In the genomic region with DNA sequence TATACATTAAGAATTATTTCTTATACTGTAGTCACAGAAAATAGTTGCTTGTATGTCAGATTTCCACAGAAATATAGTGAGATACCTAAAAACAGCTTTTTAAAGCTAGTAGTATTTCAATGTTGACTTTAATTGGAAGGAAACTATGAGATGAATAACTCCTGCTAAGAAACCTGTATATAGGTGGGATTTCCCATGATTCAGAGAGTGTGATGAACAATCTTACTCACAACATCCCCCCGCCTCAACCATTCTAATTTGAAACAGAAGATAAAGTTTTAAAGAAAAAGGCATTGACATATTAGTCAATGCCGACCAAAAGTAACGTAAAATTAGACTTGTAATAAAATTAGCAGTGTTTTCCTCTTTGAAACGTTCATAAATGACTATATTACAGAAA, we compare ENCODE assay signal across 1 cellular context.
TF ChIP-seq lines count a peak whose summit lies in the region.

No MANE protein-coding gene starts in this region.

TF ChIP-seq in K562, 482 proteins besides CTCF, POLR2A, EP300 and RAD21:
- TF ChIP-seq SP2 (IDR thresholded peaks at IDR 0.05; ENCODE audit: extremely low read depth, low read depth, low read length, poor library complexity, severe bottlenecking) (no peak), ZNF23 (CRISPR knock-in tag; IDR thresholded peaks at IDR 0.05) (no peak), EGR1 (conservative IDR thresholded peaks at IDR 0.05) (no peak), MBD2 (IDR thresholded peaks at IDR 0.05; ENCODE audit: borderline replicate concordance, low read depth) (no peak), MEF2A (IDR thresholded peaks at IDR 0.05; ENCODE audit: control insufficient read depth, low read depth, low read length) (no peak), DNMT1 (IDR thresholded peaks at IDR 0.05) (no peak), ZNF41 (CRISPR knock-in tag; conservative IDR thresholded peaks at IDR 0.05) (no peak), EWSR1 (IDR thresholded peaks at IDR 0.05; ENCODE audit: borderline replicate concordance, low read depth, partially characterized antibody) (no peak), RB1 (IDR thresholded peaks at IDR 0.05; ENCODE audit: low read depth) (no peak), TEAD1 (CRISPR knock-in tag; IDR thresholded peaks at IDR 0.05) (no peak)
- TF ChIP-seq, protein P1, sequence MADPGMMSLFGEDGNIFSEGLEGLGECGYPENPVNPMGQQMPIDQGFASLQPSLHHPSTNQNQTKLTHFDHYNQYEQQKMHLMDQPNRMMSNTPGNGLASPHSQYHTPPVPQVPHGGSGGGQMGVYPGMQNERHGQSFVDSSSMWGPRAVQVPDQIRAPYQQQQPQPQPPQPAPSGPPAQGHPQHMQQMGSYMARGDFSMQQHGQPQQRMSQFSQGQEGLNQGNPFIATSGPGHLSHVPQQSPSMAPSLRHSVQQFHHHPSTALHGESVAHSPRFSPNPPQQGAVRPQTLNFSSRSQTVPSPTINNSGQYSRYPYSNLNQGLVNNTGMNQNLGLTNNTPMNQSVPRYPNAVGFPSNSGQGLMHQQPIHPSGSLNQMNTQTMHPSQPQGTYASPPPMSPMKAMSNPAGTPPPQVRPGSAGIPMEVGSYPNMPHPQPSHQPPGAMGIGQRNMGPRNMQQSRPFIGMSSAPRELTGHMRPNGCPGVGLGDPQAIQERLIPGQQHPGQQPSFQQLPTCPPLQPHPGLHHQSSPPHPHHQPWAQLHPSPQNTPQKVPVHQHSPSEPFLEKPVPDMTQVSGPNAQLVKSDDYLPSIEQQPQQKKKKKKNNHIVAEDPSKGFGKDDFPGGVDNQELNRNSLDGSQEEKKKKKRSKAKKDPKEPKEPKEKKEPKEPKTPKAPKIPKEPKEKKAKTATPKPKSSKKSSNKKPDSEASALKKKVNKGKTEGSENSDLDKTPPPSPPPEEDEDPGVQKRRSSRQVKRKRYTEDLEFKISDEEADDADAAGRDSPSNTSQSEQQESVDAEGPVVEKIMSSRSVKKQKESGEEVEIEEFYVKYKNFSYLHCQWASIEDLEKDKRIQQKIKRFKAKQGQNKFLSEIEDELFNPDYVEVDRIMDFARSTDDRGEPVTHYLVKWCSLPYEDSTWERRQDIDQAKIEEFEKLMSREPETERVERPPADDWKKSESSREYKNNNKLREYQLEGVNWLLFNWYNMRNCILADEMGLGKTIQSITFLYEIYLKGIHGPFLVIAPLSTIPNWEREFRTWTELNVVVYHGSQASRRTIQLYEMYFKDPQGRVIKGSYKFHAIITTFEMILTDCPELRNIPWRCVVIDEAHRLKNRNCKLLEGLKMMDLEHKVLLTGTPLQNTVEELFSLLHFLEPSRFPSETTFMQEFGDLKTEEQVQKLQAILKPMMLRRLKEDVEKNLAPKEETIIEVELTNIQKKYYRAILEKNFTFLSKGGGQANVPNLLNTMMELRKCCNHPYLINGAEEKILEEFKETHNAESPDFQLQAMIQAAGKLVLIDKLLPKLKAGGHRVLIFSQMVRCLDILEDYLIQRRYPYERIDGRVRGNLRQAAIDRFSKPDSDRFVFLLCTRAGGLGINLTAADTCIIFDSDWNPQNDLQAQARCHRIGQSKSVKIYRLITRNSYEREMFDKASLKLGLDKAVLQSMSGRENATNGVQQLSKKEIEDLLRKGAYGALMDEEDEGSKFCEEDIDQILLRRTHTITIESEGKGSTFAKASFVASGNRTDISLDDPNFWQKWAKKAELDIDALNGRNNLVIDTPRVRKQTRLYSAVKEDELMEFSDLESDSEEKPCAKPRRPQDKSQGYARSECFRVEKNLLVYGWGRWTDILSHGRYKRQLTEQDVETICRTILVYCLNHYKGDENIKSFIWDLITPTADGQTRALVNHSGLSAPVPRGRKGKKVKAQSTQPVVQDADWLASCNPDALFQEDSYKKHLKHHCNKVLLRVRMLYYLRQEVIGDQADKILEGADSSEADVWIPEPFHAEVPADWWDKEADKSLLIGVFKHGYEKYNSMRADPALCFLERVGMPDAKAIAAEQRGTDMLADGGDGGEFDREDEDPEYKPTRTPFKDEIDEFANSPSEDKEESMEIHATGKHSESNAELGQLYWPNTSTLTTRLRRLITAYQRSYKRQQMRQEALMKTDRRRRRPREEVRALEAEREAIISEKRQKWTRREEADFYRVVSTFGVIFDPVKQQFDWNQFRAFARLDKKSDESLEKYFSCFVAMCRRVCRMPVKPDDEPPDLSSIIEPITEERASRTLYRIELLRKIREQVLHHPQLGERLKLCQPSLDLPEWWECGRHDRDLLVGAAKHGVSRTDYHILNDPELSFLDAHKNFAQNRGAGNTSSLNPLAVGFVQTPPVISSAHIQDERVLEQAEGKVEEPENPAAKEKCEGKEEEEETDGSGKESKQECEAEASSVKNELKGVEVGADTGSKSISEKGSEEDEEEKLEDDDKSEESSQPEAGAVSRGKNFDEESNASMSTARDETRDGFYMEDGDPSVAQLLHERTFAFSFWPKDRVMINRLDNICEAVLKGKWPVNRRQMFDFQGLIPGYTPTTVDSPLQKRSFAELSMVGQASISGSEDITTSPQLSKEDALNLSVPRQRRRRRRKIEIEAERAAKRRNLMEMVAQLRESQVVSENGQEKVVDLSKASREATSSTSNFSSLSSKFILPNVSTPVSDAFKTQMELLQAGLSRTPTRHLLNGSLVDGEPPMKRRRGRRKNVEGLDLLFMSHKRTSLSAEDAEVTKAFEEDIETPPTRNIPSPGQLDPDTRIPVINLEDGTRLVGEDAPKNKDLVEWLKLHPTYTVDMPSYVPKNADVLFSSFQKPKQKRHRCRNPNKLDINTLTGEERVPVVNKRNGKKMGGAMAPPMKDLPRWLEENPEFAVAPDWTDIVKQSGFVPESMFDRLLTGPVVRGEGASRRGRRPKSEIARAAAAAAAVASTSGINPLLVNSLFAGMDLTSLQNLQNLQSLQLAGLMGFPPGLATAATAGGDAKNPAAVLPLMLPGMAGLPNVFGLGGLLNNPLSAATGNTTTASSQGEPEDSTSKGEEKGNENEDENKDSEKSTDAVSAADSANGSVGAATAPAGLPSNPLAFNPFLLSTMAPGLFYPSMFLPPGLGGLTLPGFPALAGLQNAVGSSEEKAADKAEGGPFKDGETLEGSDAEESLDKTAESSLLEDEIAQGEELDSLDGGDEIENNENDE (IDR thresholded peaks at IDR 0.05; ENCODE audit: low read depth, low read length): no peak
TF ChIP-seq in K562: peak in this region for 0.
